13 cellular contexts compared by ENCODE assay signal in genomic region chr1:159005161-159005560, GRCh38. TPM values are rescaled to one million over a fixed set of nuclear protein-coding genes. Genes with fewer than 3 reads are reported as not detected.
DNase-seq lines count a peak whose midpoint lies in the region; ATAC-seq, FAIRE-seq and TF ChIP-seq lines count a peak whose summit lies in the region.
"Had no signal": no experiment of that assay in that cellular context is flagged by ENCODE, and none has a peak within 500 bp of the region (broad histone marks: within the 10 kb centered on the region; RNA-seq: fewer than 3 reads in every experiment).

No MANE protein-coding gene starts in this region.

- H3K9ac ChIP-seq in K562 (ENCODE audit: insufficient read depth in 1 of 2, low read depth in 2 of 2, low read length in 2 of 2) (no peak overlapping the region), mesendoderm (ENCODE audit: low read length) (peak overlapping the region; percentile 44)

- H2BK120ac ChIP-seq in mesendoderm (ENCODE audit: low read depth, low read length), result peak overlapping the region; percentile 68

- no peak for DNase-seq in activated naive CD8-positive, alpha-beta T cell treated with anti-CD3 and anti-CD28 coated beads for 36 hours
- DNase-seq in K562 (ENCODE audit: extremely low read depth in 1 of 4, low spot score in 3 of 4), result no peak
- no peak for DNase-seq in mesendoderm
- no peak for DNase-seq in substantia nigra (lab: John Stamatoyannopoulos, UW)
- no peak for DNase-seq in NCI-H187 treated with DMSO at 0.1 percent for 48 hours (lab: John Stamatoyannopoulos, UW)
- no peak for DNase-seq in SHP77 (lab: John Stamatoyannopoulos, UW)
- DNase-seq: activated CD8-positive, alpha-beta T cell treated with anti-CD3 and anti-CD28 coated beads, Interleukin-2, amount 10 ng/mL, durations not matched to agents 7 days and 5 days; testis had no signal

- H3K79me2 ChIP-seq in K562 (ENCODE audit: control insufficient read depth, insufficient read depth, low read length) (no peaks in the 10 kb centered on the region), mesendoderm (ENCODE audit: control insufficient read depth, insufficient read depth, low read length) (no peaks in the 10 kb centered on the region)

- H3K23ac ChIP-seq in mesendoderm (ENCODE audit: low read length), result no peak overlapping the region

- H3K36me3 ChIP-seq in K562 (ENCODE audit: control insufficient read depth, insufficient read depth, low read length) (no peaks in the 10 kb centered on the region), mesendoderm (ENCODE audit: control insufficient read depth, insufficient read depth, low read length) (no peaks in the 10 kb centered on the region)

- H3K4ac ChIP-seq in mesendoderm (ENCODE audit: low read depth, low read length), result peak overlapping the region; percentile 27

- H3K27ac ChIP-seq in K562 (ENCODE audit: extremely low read depth, low read depth, low read length) (no peak overlapping the region), mesendoderm (ENCODE audit: low read depth, low read length) (peak overlapping the region; percentile 47), substantia nigra (ENCODE audit: low read depth, low read length, poor library complexity, severe bottlenecking) (peak overlapping the region; percentile 10)
- H3K27ac ChIP-seq: SK-N-MC had no signal

- TF ChIP-seq RAD21 in K562 (CRISPR knock-in tag; conservative IDR thresholded peaks at IDR 0.05 in 1 of 2, IDR thresholded peaks at IDR 0.05 in 1 of 2), result no peak

- POLR2A ChIA-PET in K562 (lab: Yijun Ruan, JAX), result no interaction called here

- H4K8ac ChIP-seq in mesendoderm (ENCODE audit: low read depth, low read length), result no peak overlapping the region

- intact Hi-C loops in K562 (cut with micrococcal nuclease), result no loop called here

- no peak overlapping the region for H2AFZ ChIP-seq in K562 (ENCODE audit: low read depth, low read length)

- peak overlapping the region; percentile 14 for H3K27ac Mint-ChIP-seq in activated naive CD8-positive, alpha-beta T cell
- no peak overlapping the region for H3K27ac Mint-ChIP-seq in activated naive CD8-positive, alpha-beta T cell treated with anti-CD3 and anti-CD28 coated beads for 36 hours
- H3K27ac Mint-ChIP-seq: activated CD8-positive, alpha-beta T cell treated with anti-CD3 and anti-CD28 coated beads, Interleukin-2, amount 10 ng/mL, durations not matched to agents 7 days and 5 days had no signal

- FAIRE-seq in K562 (lab: Jason Lieb, UNC), result no peak

- peaks cover 2% of the 10 kb centered on the region for H3K36me3 Mint-ChIP-seq in activated naive CD8-positive, alpha-beta T cell
- H3K36me3 Mint-ChIP-seq in activated naive CD8-positive, alpha-beta T cell treated with anti-CD3 and anti-CD28 coated beads for 36 hours, result peaks cover 29% of the 10 kb centered on the region
- H3K36me3 Mint-ChIP-seq: brain had no signal

- H4K5ac ChIP-seq in mesendoderm (ENCODE audit: low read length), result peak overlapping the region; percentile 68

- H3K56ac ChIP-seq in mesendoderm (ENCODE audit: low read length), result peak overlapping the region; percentile 79

- H3K27me3 Mint-ChIP-seq in activated naive CD8-positive, alpha-beta T cell, result no peaks in the 10 kb centered on the region
- no peaks in the 10 kb centered on the region for H3K27me3 Mint-ChIP-seq in activated naive CD8-positive, alpha-beta T cell treated with anti-CD3 and anti-CD28 coated beads for 36 hours

- no peak for TF ChIP-seq POLR2A in K562 (conservative IDR thresholded peaks at IDR 0.05)

- peak overlapping the region; percentile 76 for H2AK5ac ChIP-seq in mesendoderm (ENCODE audit: low read length)

- no peaks in the 10 kb centered on the region for H4K20me1 ChIP-seq in K562 (replicated peaks; ENCODE audit: control insufficient read depth, insufficient read depth, low read length)

- H3K27me3 ChIP-seq in K562 (ENCODE audit: control insufficient read depth in 2 of 2, insufficient read depth in 2 of 2, low read length in 2 of 2), result no peaks in the 10 kb centered on the region
- H3K27me3 ChIP-seq in mesendoderm (ENCODE audit: insufficient read depth, low read length, poor library complexity), result no peaks in the 10 kb centered on the region
- H3K27me3 ChIP-seq: testis had no signal

- H3K4me3 Mint-ChIP-seq in activated naive CD8-positive, alpha-beta T cell, result no peak overlapping the region
- H3K4me3 Mint-ChIP-seq in activated naive CD8-positive, alpha-beta T cell treated with anti-CD3 and anti-CD28 coated beads for 36 hours, result no peak overlapping the region
- H3K4me3 Mint-ChIP-seq: activated CD8-positive, alpha-beta T cell treated with anti-CD3 and anti-CD28 coated beads, Interleukin-2, amount 10 ng/mL, durations not matched to agents 7 days and 5 days had no signal

- BruUV-seq in K562 (replicated peaks; lab: Mats Ljungman, UMichigan), result no TSS peak

- no peaks in the 10 kb centered on the region for H3K9me1 ChIP-seq in K562 (ENCODE audit: control insufficient read depth, insufficient read depth, low read length)

- H2BK15ac ChIP-seq in mesendoderm (replicated peaks; ENCODE audit: low read depth), result no peak overlapping the region

- no peak for TF ChIP-seq CTCF in K562 (IDR thresholded peaks at IDR 0.05 in 2 of 3, conservative IDR thresholded peaks at IDR 0.05 in 1 of 3; ENCODE audit: insufficient read depth in 2 of 3, low read depth in 1 of 3, low read length in 3 of 3)

- CTCF ChIA-PET in K562 (lab: Yijun Ruan, JAX; ENCODE audit: low intra/inter-chr PET ratio), result no interaction called here

- no peak overlapping the region for H3K18ac ChIP-seq in mesendoderm (ENCODE audit: low read length)

- in situ Hi-C loops in K562 (cut with MboI), result loop anchor here (10.0 kb wide), 1 partner anchor 340 kb away; no protein-coding TSS in a partner anchor

- H3K4me2 ChIP-seq in K562 (ENCODE audit: insufficient read depth, low read length) (no peak overlapping the region), mesendoderm (ENCODE audit: low read length) (no peak overlapping the region)

- ATAC-seq in K562, result no peak
- no peak for ATAC-seq in HG03460 (IDR thresholded peaks at IDR 0.05; ENCODE audit: unreplicated experiment)
- ATAC-seq: activated CD8-positive, alpha-beta T cell treated with anti-CD3 and anti-CD28 coated beads, Interleukin-2, amount 10 ng/mL, durations not matched to agents 7 days and 5 days; esophagus mucosa had no signal

- H3K4me1 Mint-ChIP-seq in activated naive CD8-positive, alpha-beta T cell (ENCODE audit: low read depth), result peaks cover 24% of the 10 kb centered on the region
- H3K4me1 Mint-ChIP-seq in activated naive CD8-positive, alpha-beta T cell treated with anti-CD3 and anti-CD28 coated beads for 36 hours, result peaks cover 35% of the 10 kb centered on the region

- no peaks in the 10 kb centered on the region for H3K79me1 ChIP-seq in mesendoderm (ENCODE audit: low read length)

- H3K9me3 Mint-ChIP-seq in activated naive CD8-positive, alpha-beta T cell (ENCODE audit: low read depth), result no peaks in the 10 kb centered on the region
- peaks cover 4% of the 10 kb centered on the region for H3K9me3 Mint-ChIP-seq in activated naive CD8-positive, alpha-beta T cell treated with anti-CD3 and anti-CD28 coated beads for 36 hours
- H3K9me3 Mint-ChIP-seq: brain had no signal

- TF ChIP-seq EP300 in K562 (IDR thresholded peaks at IDR 0.05; ENCODE audit: low read length), result no peak

- H3K9me3 ChIP-seq in K562 (replicated peaks; ENCODE audit: control insufficient read depth, insufficient read depth, low read depth, low read length), result no peaks in the 10 kb centered on the region
- H3K9me3 ChIP-seq: testis had no signal

- H2BK5ac ChIP-seq in mesendoderm (ENCODE audit: low read length), result peak overlapping the region; percentile 93

- no peak overlapping the region for H3K4me3 ChIP-seq in K562
- H3K4me3 ChIP-seq in mesendoderm (ENCODE audit: low read length), result no peak overlapping the region
- H3K4me3 ChIP-seq: testis had no signal

- no peaks in the 10 kb centered on the region; a peak in 2 of 5 replicates for H3K4me1 ChIP-seq in K562 (replicated peaks in 1 of 2; ENCODE audit: control insufficient read depth in 2 of 2, insufficient read depth in 2 of 2, low read length in 2 of 2)
- H3K4me1 ChIP-seq in mesendoderm (ENCODE audit: control insufficient read depth, low read depth, low read length), result peaks cover 15% of the 10 kb centered on the region

TF ChIP-seq in K562, 482 proteins besides CTCF, POLR2A, EP300 and RAD21:
- no peak for TF ChIP-seq ZNF511 (CRISPR knock-in tag; IDR thresholded peaks at IDR 0.05)
- TF ChIP-seq ZNF175 (CRISPR knock-in tag; IDR thresholded peaks at IDR 0.05; ENCODE audit: low read depth), result 0 out of 2 replicates have a peak, but pooled peaks have one; percentile 28
TF ChIP-seq in K562: peak in this region for 1.

RNA-seq across cellular contexts. Expression of gene IFI16, which starts 4.5 kb away (rescaled TPM):
- total RNA-seq in activated naive CD8-positive, alpha-beta T cell treated with anti-CD3 and anti-CD28 coated beads for 36 hours, result 100 to 1,000 TPM; 292 to 296 TPM
- total RNA-seq in K562 (2011; cell fraction: chromatin; rRNA removed; ENCODE audit: low replicate concordance), result 0.25 and 0.32 TPM in 2 replicates
- total RNA-seq in K562 (2011; cell fraction: nucleolus; rRNA removed), result 0.17 TPM in 1 of 2 replicates, not detected in the other
- 0.84 TPM in 1 of 2 replicates, not detected in the other for total RNA-seq in K562 (2011; cell fraction: nucleoplasm; rRNA removed)
- 1.2 and 1.6 TPM in 2 replicates for total RNA-seq in K562 (2014; rRNA removed)
- 0.45 and 1.0 TPM in 2 replicates for total RNA-seq in K562 (2014; rRNA removed; fragmentation: Illumina TruSeq; extraction: Trizol)
- 1.4 and 1.9 TPM in 2 replicates for total RNA-seq in K562 (2015; rRNA removed; fragmentation: Illumina TruSeq; extraction: Trizol)
- 1.1 and 1.8 TPM in 2 replicates for total RNA-seq in K562 (2021)
- 0.18 and 0.70 TPM in 2 replicates for polyA plus RNA-seq in K562 (2011; rRNA removed)
- 0.04 and 0.19 TPM in 2 replicates for polyA plus RNA-seq in K562 (2011; cell fraction: cytosol; rRNA removed)
- 0.15 and 0.51 TPM in 2 replicates for polyA plus RNA-seq in K562 (2011; cell fraction: nucleus; rRNA removed)
- 2.9 and 16.3 TPM in 2 replicates for polyA plus RNA-seq in K562 (2012)
- polyA plus RNA-seq in K562 (2014; fragmentation: Illumina TruSeq; extraction: Trizol), result 2.6 and 3.2 TPM in 2 replicates
- 1 to 10 TPM; 1.7 to 2.8 TPM for polyA plus RNA-seq in K562 (2014; fragmentation: Nextera tagmentation; extraction: Ambion mirVana)
- 1.6 and 2.3 TPM in 2 replicates for polyA plus RNA-seq in K562 (2014; rRNA removed)
- polyA minus RNA-seq in K562 (2011; rRNA and poly(A)+ RNA removed), result 0.33 and 0.63 TPM in 2 replicates
- 0.67 TPM in 1 of 2 replicates, not detected in the other for polyA minus RNA-seq in K562 (2011; cell fraction: cytosol; rRNA and poly(A)+ RNA removed)
- 0.27 TPM in 1 of 2 replicates, not detected in the other for polyA minus RNA-seq in K562 (2011; cell fraction: nucleus; rRNA and poly(A)+ RNA removed)
- 1.6 TPM for polyA plus RNA-seq in mesendoderm (2013, experiment 1 of 2)
- 1.3 TPM for polyA plus RNA-seq in mesendoderm (2013, experiment 2 of 2)

Comparison
In these comparisons a context has a peak if more than half of its experiments do, and no peak if none do; other contexts are left out.
1. RNA of gene IFI16, which starts 4.5 kb away (total RNA-seq): 292 to 296 TPM in activated naive CD8-positive, alpha-beta T cell treated with anti-CD3 and anti-CD28 coated beads for 36 hours; 0.17 to 1.9 TPM in K562; every median in the first group is over 100 times any median in the second.